22 cellular contexts compared by ENCODE assay signal in the genomic region with DNA sequence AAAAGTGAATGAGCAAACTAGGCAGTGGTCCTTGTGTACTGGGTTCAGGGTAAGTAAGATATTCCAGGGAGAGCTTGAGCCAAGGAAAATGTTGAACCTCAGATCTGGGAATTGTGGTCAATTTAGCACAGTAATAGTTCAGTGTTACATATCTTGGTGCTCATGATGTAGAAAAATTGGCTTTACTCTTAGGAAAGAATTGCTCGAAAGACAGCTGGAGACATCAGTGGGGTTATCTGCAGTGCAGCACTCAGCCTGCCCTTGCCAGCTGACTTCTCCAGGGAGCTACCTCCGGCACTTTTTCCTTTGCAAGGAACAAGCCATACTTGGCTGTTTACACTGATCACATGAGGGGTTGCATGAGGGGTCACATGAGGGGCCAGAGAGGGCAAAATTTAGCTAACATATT.
DNase-seq lines count a peak whose midpoint lies in the region; ATAC-seq and TF ChIP-seq lines count a peak whose summit lies in the region.
"Had no signal": no experiment of that assay in that cellular context is flagged by ENCODE, and none has a peak within 500 bp of the region (broad histone marks: within the 10 kb centered on the region; RNA-seq: fewer than 3 reads in every experiment).

No MANE protein-coding gene starts in this region.

- no peaks in the 10 kb centered on the region for H3K9me3 ChIP-seq in colonic mucosa
- H3K9me3 ChIP-seq in right atrium auricular region, result peaks cover 0 to 37% of the 10 kb centered on the region in 2 donors
- H3K9me3 ChIP-seq in ovary, result no peaks in the 10 kb centered on the region
- H3K9me3 ChIP-seq in upper lobe of right lung, result peaks cover 17% of the 10 kb centered on the region
- peaks cover 13% of the 10 kb centered on the region for H3K9me3 ChIP-seq in mucosa of descending colon

- no peak for TF ChIP-seq POLR2A in ovary (IDR thresholded peaks at IDR 0.05)

- DNase-seq in colonic mucosa (peak; percentile 17), right atrium auricular region (ENCODE audit: low spot score) (peak; percentile 71), ovary (peak; percentile 32 to 78 (median 67)), upper lobe of right lung (no peak), mucosa of descending colon (no peak), natural killer cell (no peak)
- no peak for DNase-seq in activated CD8-positive, alpha-beta T cell treated with anti-CD3 and anti-CD28 coated beads, Interleukin-2, amount 10 ng/mL, durations not matched to agents 7 days and 5 days
- DNase-seq: activated CD4-positive, alpha-beta T cell treated with anti-CD3 and anti-CD28 coated beads for 1 hour; activated naive CD8-positive, alpha-beta T cell treated with anti-CD3 and anti-CD28 coated beads for 36 hours; CD4-positive, alpha-beta memory T cell; dermis blood vessel endothelial cell; DMS153; HFFc6; kidney glomerular epithelial cell; MG63; NCI-H1436 treated with DMSO at 0.1 percent for 48 hours; NCI-H69; SW 1271 had no signal

- H3K4me1 ChIP-seq in colonic mucosa (no peaks in the 10 kb centered on the region), right atrium auricular region (no peaks in the 10 kb centered on the region), ovary (ENCODE audit: insufficient read depth) (peaks cover 1% of the 10 kb centered on the region), upper lobe of right lung (no peaks in the 10 kb centered on the region), mucosa of descending colon (ENCODE audit: low read depth) (no peaks in the 10 kb centered on the region)
- H3K4me1 ChIP-seq: tibial nerve had no signal

- no peaks in the 10 kb centered on the region for H3K36me3 Mint-ChIP-seq in natural killer cell
- no peaks in the 10 kb centered on the region for H3K36me3 Mint-ChIP-seq in activated CD8-positive, alpha-beta T cell treated with anti-CD3 and anti-CD28 coated beads, Interleukin-2, amount 10 ng/mL, durations not matched to agents 7 days and 5 days (ENCODE audit: low read depth)
- H3K36me3 Mint-ChIP-seq: activated naive CD8-positive, alpha-beta T cell treated with anti-CD3 and anti-CD28 coated beads for 36 hours; CD4-positive, alpha-beta memory T cell; stimulated activated effector memory CD8-positive, alpha-beta T cell treated with anti-CD3 and anti-CD28 coated beads, Interleukin-12 subunit alpha, Interleukin-12 subunit beta, amount 100 ng/mL, for 72 hours had no signal

- TF ChIP-seq CTCF in colonic mucosa (IDR thresholded peaks at IDR 0.05), result no peak
- no peak for TF ChIP-seq CTCF in right atrium auricular region (IDR thresholded peaks at IDR 0.05)
- no peak for TF ChIP-seq CTCF in ovary (IDR thresholded peaks at IDR 0.05)
- TF ChIP-seq CTCF in upper lobe of right lung (IDR thresholded peaks at IDR 0.05), result no peak
- TF ChIP-seq CTCF in mucosa of descending colon (IDR thresholded peaks at IDR 0.05), result no peak
- TF ChIP-seq CTCF in natural killer cell (IDR thresholded peaks at IDR 0.05), result no peak

- no peaks in the 10 kb centered on the region for H3K36me3 ChIP-seq in colonic mucosa
- H3K36me3 ChIP-seq in right atrium auricular region, result no peaks in the 10 kb centered on the region
- no peaks in the 10 kb centered on the region for H3K36me3 ChIP-seq in ovary
- no peaks in the 10 kb centered on the region for H3K36me3 ChIP-seq in upper lobe of right lung
- H3K36me3 ChIP-seq in mucosa of descending colon (ENCODE audit: low read depth), result no peaks in the 10 kb centered on the region
- H3K36me3 ChIP-seq: MG63, tibial nerve had no signal

- POLR2A ChIA-PET in activated CD8-positive, alpha-beta T cell treated with anti-CD3 and anti-CD28 coated beads, Interleukin-2, amount 10 ng/mL, durations not matched to agents 7 days and 5 days (lab: Charles Lee), result no interaction called here

- H3K27me3 ChIP-seq in colonic mucosa (no peaks in the 10 kb centered on the region), right atrium auricular region (no peaks in the 10 kb centered on the region), ovary (no peaks in the 10 kb centered on the region), upper lobe of right lung (no peaks in the 10 kb centered on the region)
- H3K27me3 ChIP-seq: MG63, tibial nerve had no signal

- H3K4me3 Mint-ChIP-seq in natural killer cell, result no peak overlapping the region
- H3K4me3 Mint-ChIP-seq in activated CD8-positive, alpha-beta T cell treated with anti-CD3 and anti-CD28 coated beads, Interleukin-2, amount 10 ng/mL, durations not matched to agents 7 days and 5 days, result no peak overlapping the region
- H3K4me3 Mint-ChIP-seq: activated naive CD8-positive, alpha-beta T cell treated with anti-CD3 and anti-CD28 coated beads for 36 hours; activated T-helper 1 cell treated with anti-CD3 and anti-CD28 coated beads, Interleukin-12 subunit alpha, Interleukin-12 subunit beta, Interleukin-2, Interleukin-4 antibody, amounts not matched to agents 30 ng/mL and 10 ng/mL and 1 ng/mL, durations not matched to agents 14 hours and 24 hours and 36 hours; CD4-positive, alpha-beta memory T cell; HFFc6; stimulated activated effector memory CD8-positive, alpha-beta T cell treated with anti-CD3 and anti-CD28 coated beads, Interleukin-12 subunit alpha, Interleukin-12 subunit beta, amount 100 ng/mL, for 72 hours had no signal

- TF ChIP-seq EP300 in ovary (IDR thresholded peaks at IDR 0.05), result no peak

- no peak overlapping the region for H3K27ac Mint-ChIP-seq in natural killer cell
- no peak overlapping the region for H3K27ac Mint-ChIP-seq in activated CD8-positive, alpha-beta T cell treated with anti-CD3 and anti-CD28 coated beads, Interleukin-2, amount 10 ng/mL, durations not matched to agents 7 days and 5 days
- H3K27ac Mint-ChIP-seq: activated naive CD8-positive, alpha-beta T cell treated with anti-CD3 and anti-CD28 coated beads for 36 hours; activated T-helper 1 cell treated with anti-CD3 and anti-CD28 coated beads, Interleukin-12 subunit alpha, Interleukin-12 subunit beta, Interleukin-2, Interleukin-4 antibody, amounts not matched to agents 30 ng/mL and 10 ng/mL and 1 ng/mL, durations not matched to agents 14 hours and 24 hours and 36 hours; CD4-positive, alpha-beta memory T cell; HFFc6; stimulated activated effector memory CD8-positive, alpha-beta T cell treated with anti-CD3 and anti-CD28 coated beads, Interleukin-12 subunit alpha, Interleukin-12 subunit beta, amount 100 ng/mL, for 72 hours had no signal

- H3K27ac ChIP-seq in colonic mucosa (no peak overlapping the region), right atrium auricular region (no peak overlapping the region), ovary (peak overlapping the region in 1 of 2 donors; percentile 46), upper lobe of right lung (no peak overlapping the region)
- H3K27ac ChIP-seq: tibial nerve had no signal

- ATAC-seq in upper lobe of right lung (peak; percentile 59), GM18511 (IDR thresholded peaks at IDR 0.05; ENCODE audit: unreplicated experiment) (no peak), mucosa of descending colon (no peak), natural killer cell (no peak)
- ATAC-seq in activated CD8-positive, alpha-beta T cell treated with anti-CD3 and anti-CD28 coated beads, Interleukin-2, amount 10 ng/mL, durations not matched to agents 7 days and 5 days, result no peak
- ATAC-seq: stimulated activated effector memory CD8-positive, alpha-beta T cell treated with anti-CD3 and anti-CD28 coated beads, Interleukin-12 subunit alpha, Interleukin-12 subunit beta, amount 100 ng/mL, for 72 hours had no signal

- no peaks in the 10 kb centered on the region for H3K4me1 Mint-ChIP-seq in natural killer cell
- H3K4me1 Mint-ChIP-seq in activated CD8-positive, alpha-beta T cell treated with anti-CD3 and anti-CD28 coated beads, Interleukin-2, amount 10 ng/mL, durations not matched to agents 7 days and 5 days (ENCODE audit: low read depth), result no peaks in the 10 kb centered on the region
- H3K4me1 Mint-ChIP-seq: activated naive CD8-positive, alpha-beta T cell treated with anti-CD3 and anti-CD28 coated beads for 36 hours; CD4-positive, alpha-beta memory T cell; stimulated activated effector memory CD8-positive, alpha-beta T cell treated with anti-CD3 and anti-CD28 coated beads, Interleukin-12 subunit alpha, Interleukin-12 subunit beta, amount 100 ng/mL, for 72 hours had no signal

- no peak overlapping the region for H3K4me3 ChIP-seq in colonic mucosa
- H3K4me3 ChIP-seq in right atrium auricular region, result no peak overlapping the region
- H3K4me3 ChIP-seq in ovary, result no peak overlapping the region
- H3K4me3 ChIP-seq in upper lobe of right lung, result no peak overlapping the region
- H3K4me3 ChIP-seq in mucosa of descending colon, result no peak overlapping the region
- H3K4me3 ChIP-seq: MG63, tibial nerve had no signal

- peaks cover 4 to 5% of the 10 kb centered on the region in 2 donors for H3K9me3 Mint-ChIP-seq in natural killer cell
- H3K9me3 Mint-ChIP-seq in activated CD8-positive, alpha-beta T cell treated with anti-CD3 and anti-CD28 coated beads, Interleukin-2, amount 10 ng/mL, durations not matched to agents 7 days and 5 days (ENCODE audit: insufficient read depth), result peaks cover 27% of the 10 kb centered on the region

- CTCF ChIA-PET in activated CD8-positive, alpha-beta T cell treated with anti-CD3 and anti-CD28 coated beads, Interleukin-2, amount 10 ng/mL, durations not matched to agents 7 days and 5 days (lab: Charles Lee), result no interaction called here

- no peaks in the 10 kb centered on the region for H3K27me3 Mint-ChIP-seq in natural killer cell (ENCODE audit: low read depth in 2 of 2)
- no peaks in the 10 kb centered on the region for H3K27me3 Mint-ChIP-seq in activated CD8-positive, alpha-beta T cell treated with anti-CD3 and anti-CD28 coated beads, Interleukin-2, amount 10 ng/mL, durations not matched to agents 7 days and 5 days (ENCODE audit: low read depth)
- H3K27me3 Mint-ChIP-seq: CD4-positive, alpha-beta memory T cell had no signal

- WGBS in ovary, 3 donors, result 2 to 5% (median 4%) methylated on average over 2 of the region's 2 CpGs

- no peak overlapping the region for H3K9ac ChIP-seq in colonic mucosa (ENCODE audit: low read depth in 2 of 2, low read length in 2 of 2)

- intact Hi-C loops in colonic mucosa (cut with DNase I), result no loop called here
- intact Hi-C loops in ovary (cut with DNase I), result no loop called here
- intact Hi-C loops in upper lobe of right lung (cut with DNase I), result no loop called here
- intact Hi-C loops in mucosa of descending colon (cut with DNase I, micrococcal nuclease), result no loop called here
- intact Hi-C loops in natural killer cell (cut with micrococcal nuclease), result no loop called here

Comparison
In these comparisons a context has a peak if more than half of its experiments do, and no peak if none do; other contexts are left out.
1. DNase-seq: peak in colonic mucosa (single experiment), right atrium auricular region (single experiment) and ovary (5 of 5); none in upper lobe of right lung (single experiment), mucosa of descending colon (0 of 3), natural killer cell (single experiment) and activated CD8-positive, alpha-beta T cell treated with anti-CD3 and anti-CD28 coated beads, Interleukin-2, amount 10 ng/mL, durations not matched to agents 7 days and 5 days (single experiment).